Comparison of ENCODE assay signal across 9 cellular contexts in the genomic region with DNA sequence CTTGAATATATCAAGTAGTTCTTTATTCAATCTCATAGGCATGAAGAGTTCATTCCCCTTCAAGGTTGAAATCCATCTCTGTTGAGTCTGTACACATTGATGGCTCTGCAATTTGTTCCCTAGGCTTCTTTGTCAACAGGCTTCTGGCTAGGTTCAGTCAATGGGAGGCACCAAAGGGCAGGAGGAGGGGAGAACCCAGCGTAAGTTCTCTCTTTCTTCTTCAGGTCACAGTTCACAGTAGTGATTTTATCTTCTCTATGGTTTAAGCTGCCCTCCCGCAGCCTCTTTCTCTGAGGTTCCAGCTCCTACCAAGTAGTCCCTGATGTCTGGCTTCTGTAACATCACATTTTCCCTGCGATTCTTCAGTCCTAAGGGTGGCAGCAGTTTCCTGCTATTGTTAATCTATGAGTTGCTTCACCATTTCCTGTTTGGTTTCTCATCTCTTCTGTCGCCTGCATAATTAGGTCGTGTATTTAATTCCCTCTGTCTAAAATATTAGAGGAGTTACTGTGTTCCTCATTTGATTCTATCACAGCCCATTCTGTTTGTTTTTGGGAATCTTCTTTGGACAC.
DNase-seq lines count a peak whose midpoint lies in the region; ATAC-seq and TF ChIP-seq lines count a peak whose summit lies in the region.
"Had no signal": no experiment of that assay in that cellular context is flagged by ENCODE, and none has a peak within 500 bp of the region (broad histone marks: within the 10 kb centered on the region; RNA-seq: fewer than 3 reads in every experiment).

No MANE protein-coding gene starts in this region.

- no peaks in the 10 kb centered on the region for H3K27me3 ChIP-seq in PC-3 (ENCODE audit: low read length)
- H3K27me3 ChIP-seq: gastrocnemius medialis had no signal

- H3F3A ChIP-seq in PC-3 (ENCODE audit: low read length, unreplicated experiment), result no peaks in the 10 kb centered on the region

- peak; percentile 33 for DNase-seq in NCI-H345 (lab: John Stamatoyannopoulos, UW)
- no peak for DNase-seq in NCI-H345 treated with DMSO at 0.1 percent for 48 hours (lab: John Stamatoyannopoulos, UW; ENCODE audit: unreplicated experiment)
- DNase-seq in PC-3, result peak; percentile 33
- DNase-seq in dermis microvascular lymphatic vessel endothelial cell (ENCODE audit: low read depth in 2 of 2), result peak; percentile 65 to 77
- peak; percentile 66 for DNase-seq in putamen (ENCODE audit: low spot score)
- no peak for DNase-seq in NCI-H446 treated with DMSO at 0.1 percent for 48 hours (lab: John Stamatoyannopoulos, UW)
- DNase-seq in NCI-H2227 (lab: John Stamatoyannopoulos, UW; ENCODE audit: unreplicated experiment), result no peak
- DNase-seq in effector CD4-positive, alpha-beta T cell, result no peak
- DNase-seq: gastrocnemius medialis had no signal

- H3K9me2 ChIP-seq in PC-3 (replicated peaks; ENCODE audit: low read length), result no peaks in the 10 kb centered on the region

- peak; percentile 57; the same call in 1 of the 2 replicates for ATAC-seq in PC-3

- no TSS peak for BruUV-seq in PC-3 (replicated peaks; lab: Mats Ljungman, UMichigan)

- no peaks in the 10 kb centered on the region for H3K4me1 ChIP-seq in PC-3 (ENCODE audit: insufficient read depth, low read length)

- H3K4me3 ChIP-seq in PC-3 (ENCODE audit: low read length), result no peak overlapping the region
- H3K4me3 ChIP-seq: gastrocnemius medialis had no signal

- H3K9ac ChIP-seq in PC-3 (ENCODE audit: low read length), result no peak overlapping the region

- TF ChIP-seq CTCF in PC-3 (conservative IDR thresholded peaks at IDR 0.05; ENCODE audit: low read depth, low read length), result peak; percentile 33; the same call in 1 of the 2 replicates

- intact Hi-C loops in PC-3 (cut with micrococcal nuclease), result loop anchor here (1.0 kb wide), 1 partner anchor 427 kb away; no protein-coding TSS in a partner anchor

- CTCF ChIA-PET in PC-3 (lab: Charles Lee), result interaction anchor here (0.9 kb wide), 1 partner anchor 118 kb away, joined by 3 read pairs; no protein-coding TSS in a partner anchor

- no peaks in the 10 kb centered on the region for H3K9me3 ChIP-seq in PC-3 (ENCODE audit: low read length)
- H3K9me3 ChIP-seq: gastrocnemius medialis had no signal

- H3K79me2 ChIP-seq in PC-3 (ENCODE audit: low read length), result no peaks in the 10 kb centered on the region

- H3K4me2 ChIP-seq in PC-3 (ENCODE audit: low read length), result no peak overlapping the region

- H3K36me3 ChIP-seq in PC-3 (ENCODE audit: low read depth, low read length), result no peaks in the 10 kb centered on the region
- H3K36me3 ChIP-seq: gastrocnemius medialis had no signal

- no peak overlapping the region for H3K27ac ChIP-seq in PC-3 (ENCODE audit: low read length)
- H3K27ac ChIP-seq: gastrocnemius medialis had no signal

- POLR2A ChIA-PET in PC-3 (lab: Charles Lee; ENCODE audit: unreplicated experiment), result no interaction called here

- no peaks in the 10 kb centered on the region for H4K20me1 ChIP-seq in PC-3 (ENCODE audit: low read length)

- H2AFZ ChIP-seq in PC-3 (ENCODE audit: low read length), result no peak overlapping the region

Comparison
In these comparisons a context has a peak if more than half of its experiments do, and no peak if none do; other contexts are left out.
1. DNase-seq: peak in NCI-H345 (single experiment), PC-3 (single experiment), dermis microvascular lymphatic vessel endothelial cell (2 of 2) and putamen (single experiment); none in NCI-H345 treated with DMSO at 0.1 percent for 48 hours (single experiment), NCI-H446 treated with DMSO at 0.1 percent for 48 hours (single experiment), NCI-H2227 (single experiment) and effector CD4-positive, alpha-beta T cell (single experiment).